ENCODE assay signal across 9 cellular contexts in the genomic region with DNA sequence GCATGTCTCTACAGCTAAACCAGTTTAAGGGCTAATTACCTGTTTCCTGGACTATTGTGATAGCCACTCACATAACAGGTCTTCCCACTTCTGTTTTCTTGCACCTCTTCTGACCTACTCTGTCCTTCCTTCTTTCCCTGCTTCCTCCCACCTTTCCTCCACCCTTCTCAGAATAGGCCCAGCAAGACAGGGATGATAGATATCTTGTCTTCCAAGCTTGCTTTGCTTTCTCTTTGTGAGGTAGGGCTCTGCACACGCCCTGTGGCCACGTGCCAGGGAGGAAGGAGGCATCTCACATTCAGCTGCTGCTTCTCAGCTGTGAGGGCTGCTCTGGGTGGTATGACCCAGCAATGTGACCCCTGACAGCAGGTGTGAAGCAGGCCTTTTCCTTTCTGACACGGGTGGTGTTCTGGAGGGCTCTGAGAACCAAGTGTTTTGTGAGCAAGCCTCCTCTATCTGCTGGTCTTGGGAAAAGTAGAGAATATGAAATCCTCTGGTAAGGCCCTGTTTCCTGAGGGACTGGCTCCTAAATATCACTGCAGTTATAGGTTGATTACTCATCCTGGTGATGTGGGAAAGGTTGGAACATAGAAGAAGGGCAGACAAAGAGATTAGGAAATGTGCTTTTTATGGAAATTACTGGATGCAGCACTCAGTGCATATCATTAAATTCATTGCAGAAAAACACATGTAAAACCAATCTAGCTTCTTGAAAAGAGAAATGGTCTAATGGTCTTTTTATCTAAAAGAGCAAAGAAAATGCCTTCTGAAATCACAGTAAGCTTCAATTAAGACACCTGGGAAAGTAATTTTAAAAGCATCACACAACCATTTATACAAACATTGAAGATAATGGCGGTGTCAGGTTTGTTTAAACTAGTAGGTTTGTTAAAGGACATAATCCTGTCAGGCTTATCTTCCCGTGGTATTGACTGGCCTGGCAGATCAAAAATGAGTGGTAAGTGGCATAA. TPM values are rescaled to one million over a fixed set of nuclear protein-coding genes. Genes with fewer than 3 reads are reported as not detected.
DNase-seq lines count a peak whose midpoint lies in the region; ATAC-seq and TF ChIP-seq lines count a peak whose summit lies in the region.
"Had no signal": no experiment of that assay in that cellular context is flagged by ENCODE, and none has a peak within 500 bp of the region (broad histone marks: within the 10 kb centered on the region; RNA-seq: fewer than 3 reads in every experiment).

No MANE protein-coding gene starts in this region.

- no peak for ATAC-seq in naive thymus-derived CD8-positive, alpha-beta T cell
- no peak for ATAC-seq in GM19035 (IDR thresholded peaks at IDR 0.05; ENCODE audit: unreplicated experiment)

- no peaks in the 10 kb centered on the region for H3K9me3 Mint-ChIP-seq in osteocyte (ENCODE audit: unreplicated experiment)
- peaks cover 0 to 4% (median 0%) of the 10 kb centered on the region in 9 donors for H3K9me3 Mint-ChIP-seq in naive thymus-derived CD8-positive, alpha-beta T cell
- H3K9me3 Mint-ChIP-seq: T-helper 1 cell treated with Interleukin-12 subunit alpha and Interleukin-12 subunit beta and Interleukin-4 antibody, amounts not matched to agents 30 μg/mL and 1 μg/mL, for 36 hours had no signal

- no peaks in the 10 kb centered on the region for H3K27me3 Mint-ChIP-seq in osteocyte (ENCODE audit: unreplicated experiment)
- peaks cover 10 to 48% (median 21%) of the 10 kb centered on the region in 5 donors for H3K27me3 Mint-ChIP-seq in naive thymus-derived CD8-positive, alpha-beta T cell

- no peak for TF ChIP-seq CTCF in osteocyte (IDR thresholded peaks at IDR 0.05)

- peaks cover 6% of the 10 kb centered on the region for H3K36me3 Mint-ChIP-seq in osteocyte (ENCODE audit: unreplicated experiment)
- H3K36me3 Mint-ChIP-seq in naive thymus-derived CD8-positive, alpha-beta T cell: no peaks in the 10 kb centered on the region

- POLR2A ChIA-PET in naive thymus-derived CD8-positive, alpha-beta T cell (lab: Charles Lee): no interaction called here

- peaks cover 52% of the 10 kb centered on the region for H3K4me1 Mint-ChIP-seq in osteocyte (ENCODE audit: unreplicated experiment)
- peaks cover 0 to 12% (median 9%) of the 10 kb centered on the region in 4 donors for H3K4me1 Mint-ChIP-seq in naive thymus-derived CD8-positive, alpha-beta T cell

- peak; percentile 68 for DNase-seq in ELR (ENCODE audit: low read depth)
- peak; percentile 64 to 70 for DNase-seq in NCI-H1930 (lab: John Stamatoyannopoulos, UW)
- DNase-seq in dermis blood vessel endothelial cell: peak; percentile 50
- DNase-seq in osteocyte (ENCODE audit: extremely low spot score, unreplicated experiment): no peak
- no peak for DNase-seq in naive thymus-derived CD8-positive, alpha-beta T cell
- DNase-seq in middle frontal gyrus (ENCODE audit: extremely low spot score, low spot score): no peak
- DNase-seq in stimulated activated CD4-positive, alpha-beta T cell treated with anti-CD3 and anti-CD28 coated beads, Interleukin-1b, Interleukin-23, amount 100 ng/mL, for 48 hours: no peak

- no peak overlapping the region for H3K4me3 Mint-ChIP-seq in osteocyte (ENCODE audit: unreplicated experiment)
- no peak overlapping the region for H3K4me3 Mint-ChIP-seq in naive thymus-derived CD8-positive, alpha-beta T cell
- H3K4me3 Mint-ChIP-seq: T-helper 1 cell treated with Interleukin-12 subunit alpha and Interleukin-12 subunit beta and Interleukin-4 antibody, amounts not matched to agents 30 μg/mL and 1 μg/mL, for 36 hours had no signal

- peak overlapping the region; percentile 1 for H3K27ac Mint-ChIP-seq in osteocyte (ENCODE audit: unreplicated experiment)
- no peak overlapping the region for H3K27ac Mint-ChIP-seq in naive thymus-derived CD8-positive, alpha-beta T cell
- H3K27ac Mint-ChIP-seq: T-helper 1 cell treated with Interleukin-12 subunit alpha and Interleukin-12 subunit beta and Interleukin-4 antibody, amounts not matched to agents 30 μg/mL and 1 μg/mL, for 36 hours had no signal

RNA-seq across cellular contexts. Expression of gene AMOTL1, which starts 8.5 kb away (rescaled TPM):
- total RNA-seq in dermis blood vessel endothelial cell (38.1 and 53.4 TPM in 2 replicates), osteocyte (66.6 and 71.7 TPM in 2 replicates)
- total RNA-seq in naive thymus-derived CD8-positive, alpha-beta T cell: under 1 TPM; 0.03 to 0.08 TPM
- under 1 TPM in 2 of 3 donors, not detected in 1; 0.07 to 0.10 TPM for polyA plus RNA-seq in naive thymus-derived CD8-positive, alpha-beta T cell

Comparison
In these comparisons a context has a peak if more than half of its experiments do, and no peak if none do; other contexts are left out.
1. DNase-seq: peak in ELR (single experiment), NCI-H1930 (2 of 2) and dermis blood vessel endothelial cell (single experiment); none in osteocyte (single experiment), naive thymus-derived CD8-positive, alpha-beta T cell (0 of 10), middle frontal gyrus (single experiment) and stimulated activated CD4-positive, alpha-beta T cell treated with anti-CD3 and anti-CD28 coated beads, Interleukin-1b, Interleukin-23, amount 100 ng/mL, for 48 hours (single experiment).
2. RNA of gene AMOTL1, which starts 8.5 kb away (total RNA-seq): 66.6 to 71.7 TPM in osteocyte and 38.1 to 53.4 TPM in dermis blood vessel endothelial cell; 0.03 to 0.08 TPM in naive thymus-derived CD8-positive, alpha-beta T cell; every median in the first group is over 10 times any median in the second.